ENCODE assay signal across 18 cellular contexts in genomic region chr13:107295391-107296157, GRCh38.
A peak's percentile ranks its signal among the peaks of the same experiment; 100 is the strongest.
DNase-seq lines count a peak whose midpoint lies in the region; ATAC-seq and TF ChIP-seq lines count a peak whose summit lies in the region.
"Had no signal": no experiment of that assay in that cellular context is flagged by ENCODE, and none has a peak within 500 bp of the region (broad histone marks: within the 10 kb centered on the region; RNA-seq: fewer than 3 reads in every experiment).

No MANE protein-coding gene starts in this region.

- intact Hi-C loops in IMR-90 (cut with micrococcal nuclease) (no loop called here), uterus (cut with DNase I; ENCODE audit: low total_unique reads) (no loop called here)

- no peaks in the 10 kb centered on the region for H3K27me3 ChIP-seq in IMR-90 (ENCODE audit: control insufficient read depth, insufficient read depth, low read length)
- peaks cover 5% of the 10 kb centered on the region for H3K27me3 ChIP-seq in WERI-Rb-1 (ENCODE audit: insufficient read depth, low read depth, severe bottlenecking)
- H3K27me3 ChIP-seq in uterus = no peaks in the 10 kb centered on the region
- H3K27me3 ChIP-seq: BLaER1 had no signal

- peak overlapping the region; percentile 10; the same call in 1 of the 3 replicates for H2BK15ac ChIP-seq in IMR-90 (ENCODE audit: low read depth, low read length)

- POLR2A ChIA-PET in IMR-90 (lab: Charles Lee; ENCODE audit: unreplicated experiment) = no interaction called here

- no peak overlapping the region for H2BK5ac ChIP-seq in IMR-90 (ENCODE audit: low read depth, low read length, poor library complexity, severe bottlenecking)

- H3K23ac ChIP-seq in IMR-90 (ENCODE audit: low read depth, low read length) = no peak overlapping the region; the same call in 1 of the 2 replicates

- peak overlapping the region; percentile 45; the same call in 1 of the 2 replicates for H3K14ac ChIP-seq in IMR-90 (replicated peaks; ENCODE audit: low read depth, low read length)

- peak overlapping the region; percentile 56; the same call in 1 of the 2 replicates for H3K4ac ChIP-seq in IMR-90 (ENCODE audit: low read depth, low read length)

- in situ Hi-C loops in IMR-90 (cut with MboI; ENCODE audit: low sequenced_read_pairs) = no loop called here

- DNase-seq in IMR-90 (no peak), amniotic epithelial cell (ENCODE audit: low read depth) (peak; percentile 12), fibroblast of peridontal ligament (ENCODE audit: extremely low read depth) (peak; percentile 38), WERI-Rb-1 (no peak), uterus (no peak)
- DNase-seq in stimulated activated naive CD4-positive, alpha-beta T cell treated with Interleukin-2 at 50 U/mL for 16 hours (lab: John Stamatoyannopoulos, UW) = no peak
- DNase-seq: CD4-positive, alpha-beta memory T cell; DMS153; DMS79; GDM1; H7; HFFc6; KG1 had no signal

- dilution Hi-C loops in IMR-90 (cut with HindIII; ENCODE audit: low sequenced_read_pairs, unreplicated experiment) = no loop called here

- no peak overlapping the region for H3K27ac ChIP-seq in IMR-90 (ENCODE audit: insufficient read depth, low read length)
- H3K27ac ChIP-seq in WERI-Rb-1 = no peak overlapping the region
- H3K27ac ChIP-seq in uterus = no peak overlapping the region
- H3K27ac ChIP-seq: A549, BLaER1 had no signal

- CTCF ChIA-PET in IMR-90 (lab: Yijun Ruan, JAX) = interaction anchor here (0.5 to 1.2 kb wide), 2 partner anchors 12 to 90 kb away, joined by 3 to 4 read pairs; no protein-coding TSS in a partner anchor

- H3K9me3 ChIP-seq in IMR-90 (ENCODE audit: control insufficient read depth, insufficient read depth, low read length) (no peaks in the 10 kb centered on the region), WERI-Rb-1 (ENCODE audit: severe bottlenecking) (peaks cover 5% of the 10 kb centered on the region), uterus (no peaks in the 10 kb centered on the region)
- H3K9me3 ChIP-seq: A549, BLaER1 had no signal

- H4K8ac ChIP-seq in IMR-90 (ENCODE audit: low read depth in 2 of 2, low read length in 2 of 2) = peak overlapping the region in 1 of 2 experiments; percentile 38; a peak in 1 of 4 replicates

- TF ChIP-seq POLR2A in IMR-90 (IDR thresholded peaks at IDR 0.05; ENCODE audit: low read depth, low read length) = no peak
- TF ChIP-seq POLR2A in uterus (IDR thresholded peaks at IDR 0.05) = no peak

- peak overlapping the region; percentile 64; the same call in 1 of the 2 replicates for H3K18ac ChIP-seq in IMR-90 (ENCODE audit: low read depth, low read length)

- no peaks in the 10 kb centered on the region for H3K36me3 ChIP-seq in IMR-90 (ENCODE audit: control insufficient read depth, insufficient read depth, low read length)
- no peaks in the 10 kb centered on the region for H3K36me3 ChIP-seq in WERI-Rb-1
- H3K36me3 ChIP-seq in uterus = no peaks in the 10 kb centered on the region
- H3K36me3 ChIP-seq: BLaER1 had no signal

- peak overlapping the region; percentile 80 for H2AK5ac ChIP-seq in IMR-90 (ENCODE audit: low read depth, low read length)

- no peak overlapping the region for H3K56ac ChIP-seq in IMR-90 (ENCODE audit: extremely low read depth, insufficient read depth, low read length)

- ATAC-seq in IMR-90 (ENCODE audit: low read depth) (no peak), HG03442 (IDR thresholded peaks at IDR 0.05; ENCODE audit: unreplicated experiment) (no peak)
- ATAC-seq: A549, HCT116, HepG2 had no signal

- H3K9ac ChIP-seq in IMR-90 (ENCODE audit: low read depth, low read length) = no peak overlapping the region
- H3K9ac ChIP-seq: BLaER1 had no signal

- H2BK120ac ChIP-seq in IMR-90 (ENCODE audit: low read depth, low read length) = peak overlapping the region; percentile 40; the same call in 1 of the 2 replicates

- peaks cover 0 to 34% of the 10 kb centered on the region in 2 experiments for H3K79me1 ChIP-seq in IMR-90 (ENCODE audit: low read depth in 1 of 2, low read length in 2 of 2)

- H2AK9ac ChIP-seq in IMR-90 (replicated peaks; ENCODE audit: low read depth, low read length, poor library complexity) = no peak overlapping the region

- TF ChIP-seq RAD21 in IMR-90 (IDR thresholded peaks at IDR 0.05; ENCODE audit: low read length) = no peak

- H3K9me1 ChIP-seq in IMR-90 (ENCODE audit: insufficient read depth, low read length) = peaks cover 6% of the 10 kb centered on the region; the same call in 1 of the 2 replicates

- H4K91ac ChIP-seq in IMR-90 (ENCODE audit: insufficient read depth, low read depth, low read length) = no peak overlapping the region

- H3K4me3 ChIP-seq in IMR-90 (ENCODE audit: insufficient read depth, low read depth, low read length) = no peak overlapping the region
- H3K4me3 ChIP-seq in WERI-Rb-1 (ENCODE audit: low read depth, low read length) = no peak overlapping the region
- H3K4me3 ChIP-seq in uterus = no peak overlapping the region
- H3K4me3 ChIP-seq: A549, BLaER1 had no signal

- no peak overlapping the region for H4K5ac ChIP-seq in IMR-90 (ENCODE audit: low read depth, low read length)

- H3K4me2 ChIP-seq in IMR-90 (ENCODE audit: low read depth, low read length) = no peak overlapping the region
- H3K4me2 ChIP-seq: A549, BLaER1 had no signal

- TF ChIP-seq CTCF in IMR-90 (conservative IDR thresholded peaks at IDR 0.05; ENCODE audit: low read depth, low read length) (no peak), WERI-Rb-1 (IDR thresholded peaks at IDR 0.05; ENCODE audit: low read depth, low read length) (no peak), uterus (IDR thresholded peaks at IDR 0.05) (no peak)

- H3K4me1 ChIP-seq in IMR-90 (ENCODE audit: control insufficient read depth, insufficient read depth, low read length) (peaks cover 2% of the 10 kb centered on the region; the same call in 1 of the 2 replicates), uterus (no peaks in the 10 kb centered on the region)
- H3K4me1 ChIP-seq: A549, BLaER1 had no signal

- BruUV-seq in IMR-90 (replicated peaks; lab: Mats Ljungman, UMichigan) = no TSS peak

- H4K20me1 ChIP-seq in IMR-90 (ENCODE audit: insufficient read depth, low read length) = no peaks in the 10 kb centered on the region
- H4K20me1 ChIP-seq: BLaER1 had no signal

- H2AFZ ChIP-seq in IMR-90 (replicated peaks; ENCODE audit: low read length, poor library complexity) = no peak overlapping the region

- no peak overlapping the region; the same call in 1 of the 2 replicates for H2BK20ac ChIP-seq in IMR-90 (ENCODE audit: low read depth, low read length)

- WGBS in IMR-90 (ENCODE audit: extremely low coverage in 2 of 2, insufficient read length in 1 of 2), 2 experiments = no CpG with 5 or more reads among the region's 3 CpGs

TF ChIP-seq in IMR-90, 13 proteins besides CTCF, POLR2A, EP300 and RAD21:
- TF ChIP-seq BHLHE40 (IDR thresholded peaks at IDR 0.05; ENCODE audit: low read depth, low read length) = no peak
- no peak for TF ChIP-seq SMC3 (IDR thresholded peaks at IDR 0.05; ENCODE audit: low read depth, low read length)
- no peak for TF ChIP-seq USF2 (IDR thresholded peaks at IDR 0.05; ENCODE audit: low read depth, low read length)
- TF ChIP-seq RFX5 (IDR thresholded peaks at IDR 0.05; ENCODE audit: low read depth, low read length) = no peak

Comparison
In these comparisons a context has a peak if more than half of its experiments do, and no peak if none do; other contexts are left out.
1. DNase-seq: peak in amniotic epithelial cell (single experiment) and fibroblast of peridontal ligament (single experiment); none in IMR-90 (single experiment), WERI-Rb-1 (single experiment), stimulated activated naive CD4-positive, alpha-beta T cell treated with Interleukin-2 at 50 U/mL for 16 hours (single experiment) and uterus (0 of 2).